In the genomic region with DNA sequence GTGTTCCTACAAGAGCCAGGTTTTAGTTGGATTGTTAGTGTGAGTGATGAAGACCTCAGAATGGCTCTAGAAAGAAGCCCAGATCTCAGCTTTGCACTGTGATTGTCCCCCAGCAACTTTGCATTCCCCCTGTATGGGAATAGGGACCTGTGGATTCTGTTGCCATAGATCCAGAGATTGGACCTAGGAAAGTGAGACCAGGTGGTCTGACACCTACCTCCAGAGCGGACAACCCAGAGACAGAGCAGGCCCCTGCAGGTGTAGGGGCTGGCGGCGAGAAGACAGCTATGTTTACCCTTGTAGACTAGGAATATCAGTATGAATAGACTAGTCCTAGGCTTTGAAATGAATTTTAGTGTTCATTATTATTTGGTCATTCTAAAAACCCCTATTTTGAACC, we compare ENCODE assay signal across 12 cellular contexts. TPM values are rescaled to one million over a fixed set of nuclear protein-coding genes. Genes with fewer than 3 reads are reported as not detected.
DNase-seq lines count a peak whose midpoint lies in the region; ATAC-seq, FAIRE-seq and TF ChIP-seq lines count a peak whose summit lies in the region.
"Had no signal": no experiment of that assay in that cellular context is flagged by ENCODE, and none has a peak within 500 bp of the region (broad histone marks: within the 10 kb centered on the region; RNA-seq: fewer than 3 reads in every experiment).

No MANE protein-coding gene starts in this region.

- H3K9me1 ChIP-seq in IMR-90 (ENCODE audit: insufficient read depth, low read length) = peaks cover 26% of the 10 kb centered on the region

- no peak overlapping the region for H3K4me3 ChIP-seq in CD4-positive, alpha-beta memory T cell (ENCODE audit: low read length in 2 of 2)
- H3K4me3 ChIP-seq in IMR-90 (ENCODE audit: insufficient read depth, low read depth, low read length) (no peak overlapping the region), colonic mucosa (no peak overlapping the region), sigmoid colon (no peak overlapping the region)

- CTCF ChIA-PET in CD4-positive, alpha-beta memory T cell (lab: Charles Lee; ENCODE audit: partially characterized antibody) = interaction anchor here (1.1 to 6.5 kb wide), 7 partner anchors 9 to 50 kb away, joined by 3 to 48 read pairs (median 8); no protein-coding TSS in a partner anchor
- CTCF ChIA-PET in IMR-90 (lab: Yijun Ruan, JAX) = interaction anchor here (0.9 to 1.0 kb wide), 2 partner anchors 10 kb away, joined by 3 to 4 read pairs; no protein-coding TSS in a partner anchor
- CTCF ChIA-PET in Calu3 (lab: Charles Lee) = no interaction called here

- H2BK5ac ChIP-seq in IMR-90 (ENCODE audit: low read depth, low read length, poor library complexity, severe bottlenecking) = peak overlapping the region; percentile 57

- no peak overlapping the region for H2AFZ ChIP-seq in IMR-90 (replicated peaks; ENCODE audit: low read length, poor library complexity)

- peak overlapping the region in 1 of 2 experiments; percentile 49; a peak in 2 of 4 replicates for H4K8ac ChIP-seq in IMR-90 (ENCODE audit: low read depth in 2 of 2, low read length in 2 of 2)

- TF ChIP-seq POLR2A in IMR-90 (IDR thresholded peaks at IDR 0.05; ENCODE audit: low read depth, low read length) = no peak
- no peak for TF ChIP-seq POLR2A in sigmoid colon (IDR thresholded peaks at IDR 0.05)
- TF ChIP-seq POLR2A in GM12891 (IDR thresholded peaks at IDR 0.05; ENCODE audit: low read depth, low read length) = no peak

- DNase-seq in CD4-positive, alpha-beta memory T cell = no peak
- no peak for DNase-seq in IMR-90
- DNase-seq in colonic mucosa = no peak
- DNase-seq in sigmoid colon = no peak
- DNase-seq in pons (ENCODE audit: low spot score) = no peak
- no peak for DNase-seq in GM12891 (ENCODE audit: insufficient read length, low spot score)
- DNase-seq in Calu3 = no peak
- DNase-seq: foreskin keratinocyte had no signal

- H3K4me1 ChIP-seq in CD4-positive, alpha-beta memory T cell (ENCODE audit: insufficient read depth, low read length) = peaks cover 99% of the 10 kb centered on the region
- H3K4me1 ChIP-seq in IMR-90 (ENCODE audit: control insufficient read depth, insufficient read depth, low read length) = peaks cover 28% of the 10 kb centered on the region
- peaks cover 8% of the 10 kb centered on the region for H3K4me1 ChIP-seq in colonic mucosa
- peaks cover 0 to 97% (median 86%) of the 10 kb centered on the region in 4 donors for H3K4me1 ChIP-seq in sigmoid colon

- peak overlapping the region; percentile 83 for H4K5ac ChIP-seq in IMR-90 (ENCODE audit: low read depth, low read length)

- dilution Hi-C loops in IMR-90 (cut with HindIII; ENCODE audit: low sequenced_read_pairs, unreplicated experiment) = no loop called here

- peaks cover 25 to 46% of the 10 kb centered on the region in 2 donors for H3K36me3 Mint-ChIP-seq in CD4-positive, alpha-beta memory T cell
- H3K36me3 Mint-ChIP-seq in Calu3 (ENCODE audit: insufficient read depth, unreplicated experiment) = no peaks in the 10 kb centered on the region
- H3K36me3 Mint-ChIP-seq: brain had no signal

- BruUV-seq in IMR-90 (replicated peaks; lab: Mats Ljungman, UMichigan) (no TSS peak), Calu3 (replicated peaks; lab: Mats Ljungman, UMichigan) (no TSS peak)

- no peak for TF ChIP-seq EP300 in sigmoid colon (IDR thresholded peaks at IDR 0.05)

- H2BK20ac ChIP-seq in IMR-90 (ENCODE audit: low read depth, low read length) = peak overlapping the region; percentile 90

- peak overlapping the region; percentile 43; the same call in 1 of the 2 replicates for H3K4me2 ChIP-seq in IMR-90 (ENCODE audit: low read depth, low read length)

- peak overlapping the region; percentile 89 to 96 (median 92) for H3K27ac Mint-ChIP-seq in CD4-positive, alpha-beta memory T cell
- H3K27ac Mint-ChIP-seq in Calu3 (ENCODE audit: unreplicated experiment) = no peak overlapping the region

- WGBS in IMR-90 (ENCODE audit: extremely low coverage in 2 of 2, insufficient read length in 1 of 2), 2 experiments = no CpG with 5 or more reads among the region's 3 CpGs
- 92 to 95% methylated on average over 3 of the region's 3 CpGs for WGBS in sigmoid colon, 2 donors

- H3K36me3 ChIP-seq in CD4-positive, alpha-beta memory T cell (ENCODE audit: insufficient read depth, low read length) = no peaks in the 10 kb centered on the region
- H3K36me3 ChIP-seq in IMR-90 (ENCODE audit: control insufficient read depth, insufficient read depth, low read length) (no peaks in the 10 kb centered on the region), colonic mucosa (no peaks in the 10 kb centered on the region), sigmoid colon (no peaks in the 10 kb centered on the region)

- no peak for TF ChIP-seq RAD21 in IMR-90 (IDR thresholded peaks at IDR 0.05; ENCODE audit: low read length)

- in situ Hi-C loops in IMR-90 (cut with MboI; ENCODE audit: low sequenced_read_pairs) = no loop called here

- peak overlapping the region; percentile 78 for H4K91ac ChIP-seq in IMR-90 (ENCODE audit: insufficient read depth, low read depth, low read length)

- peak overlapping the region; percentile 66 for H3K14ac ChIP-seq in IMR-90 (replicated peaks; ENCODE audit: low read depth, low read length)

- TF ChIP-seq CTCF in IMR-90 (conservative IDR thresholded peaks at IDR 0.05; ENCODE audit: low read depth, low read length) (no peak), colonic mucosa (IDR thresholded peaks at IDR 0.05) (no peak), sigmoid colon (IDR thresholded peaks at IDR 0.05) (no peak), Calu3 (IDR thresholded peaks at IDR 0.05; ENCODE audit: unreplicated experiment) (no peak)

- H3K23ac ChIP-seq in IMR-90 (ENCODE audit: low read depth, low read length) = peak overlapping the region; percentile 64

- no peaks in the 10 kb centered on the region; the same call in 1 of the 2 replicates for H4K20me1 ChIP-seq in IMR-90 (ENCODE audit: insufficient read depth, low read length)

- ATAC-seq in IMR-90 (ENCODE audit: low read depth) (no peak), GM19351 (IDR thresholded peaks at IDR 0.05; ENCODE audit: unreplicated experiment) (no peak)

- no peaks in the 10 kb centered on the region for H3K27me3 Mint-ChIP-seq in CD4-positive, alpha-beta memory T cell
- H3K27me3 Mint-ChIP-seq in Calu3 (ENCODE audit: unreplicated experiment) = no peaks in the 10 kb centered on the region

- H3K27ac ChIP-seq in CD4-positive, alpha-beta memory T cell (ENCODE audit: low read depth, low read length) = peak overlapping the region; percentile 60
- peak overlapping the region; percentile 52 for H3K27ac ChIP-seq in IMR-90 (ENCODE audit: insufficient read depth, low read length)
- peak overlapping the region; percentile 60 for H3K27ac ChIP-seq in colonic mucosa
- H3K27ac ChIP-seq in sigmoid colon = peak overlapping the region; percentile 77 to 87 (median 80)
- H3K27ac ChIP-seq: foreskin keratinocyte had no signal

- H3K18ac ChIP-seq in IMR-90 (ENCODE audit: low read depth, low read length) = peak overlapping the region; percentile 77

- peak overlapping the region; percentile 59; the same call in 2 of the 3 replicates for H2BK15ac ChIP-seq in IMR-90 (ENCODE audit: low read depth, low read length)

- H3K4me3 Mint-ChIP-seq in CD4-positive, alpha-beta memory T cell = peak overlapping the region in 7 of 8 donors; percentile 57 to 85 (median 72)
- no peak overlapping the region for H3K4me3 Mint-ChIP-seq in Calu3 (ENCODE audit: low read depth, unreplicated experiment)
- H3K4me3 Mint-ChIP-seq: brain had no signal

- peak overlapping the region; percentile 84 for H2BK120ac ChIP-seq in IMR-90 (ENCODE audit: low read depth, low read length)

- no peaks in the 10 kb centered on the region for H3K9me3 ChIP-seq in CD4-positive, alpha-beta memory T cell (ENCODE audit: control insufficient read depth in 1 of 2, low read length in 2 of 2)
- H3K9me3 ChIP-seq in IMR-90 (ENCODE audit: control insufficient read depth, insufficient read depth, low read length) (no peaks in the 10 kb centered on the region), colonic mucosa (no peaks in the 10 kb centered on the region), sigmoid colon (no peaks in the 10 kb centered on the region)

- H3K4me1 Mint-ChIP-seq in CD4-positive, alpha-beta memory T cell = peaks cover 63 to 97% (median 83%) of the 10 kb centered on the region in 4 donors
- peaks cover 8% of the 10 kb centered on the region for H3K4me1 Mint-ChIP-seq in Calu3 (ENCODE audit: low read depth, unreplicated experiment)

- no peaks in the 10 kb centered on the region for H3K9me3 Mint-ChIP-seq in CD4-positive, alpha-beta memory T cell
- H3K9me3 Mint-ChIP-seq in Calu3 (ENCODE audit: low read depth, unreplicated experiment) = no peaks in the 10 kb centered on the region
- H3K9me3 Mint-ChIP-seq: brain had no signal

- no peak for FAIRE-seq in GM12891 (lab: Jason Lieb, UNC)
- FAIRE-seq: HTR-8/SVneo, TTC549 had no signal

- peak overlapping the region; percentile 62 for H2AK5ac ChIP-seq in IMR-90 (ENCODE audit: low read depth, low read length)

- no peaks in the 10 kb centered on the region for H3K27me3 ChIP-seq in CD4-positive, alpha-beta memory T cell (ENCODE audit: insufficient read depth, low read length)
- no peaks in the 10 kb centered on the region for H3K27me3 ChIP-seq in IMR-90 (ENCODE audit: control insufficient read depth, insufficient read depth, low read length)
- H3K27me3 ChIP-seq in colonic mucosa = no peaks in the 10 kb centered on the region
- no peaks in the 10 kb centered on the region for H3K27me3 ChIP-seq in sigmoid colon
- H3K27me3 ChIP-seq: foreskin keratinocyte had no signal

- H2AK9ac ChIP-seq in IMR-90 (replicated peaks; ENCODE audit: low read depth, low read length, poor library complexity) = no peak overlapping the region

- POLR2A ChIA-PET in CD4-positive, alpha-beta memory T cell (lab: Charles Lee; ENCODE audit: partially characterized antibody) = interaction anchor here (1.4 to 19.7 kb wide), 11 partner anchors 9 to 120 kb away, joined by 5 to 494 read pairs (median 39); a partner anchor contains a TSS
- POLR2A ChIA-PET in IMR-90 (lab: Charles Lee; ENCODE audit: unreplicated experiment) = interaction anchor here (1.0 kb wide), 1 partner anchor 10 kb away, joined by 3 read pairs; no protein-coding TSS in a partner anchor

- intact Hi-C loops in CD4-positive, alpha-beta memory T cell (cut with micrococcal nuclease) = loop anchor here (1.0 to 2.0 kb wide), 2 partner anchors 10 to 16 kb away; no protein-coding TSS in a partner anchor
- intact Hi-C loops in IMR-90 (cut with micrococcal nuclease) = no loop called here
- intact Hi-C loops in colonic mucosa (cut with DNase I) = no loop called here
- intact Hi-C loops in sigmoid colon (cut with DNase I) = loop anchor here (2.0 to 5.0 kb wide), 2 partner anchors 14 to 35 kb away; no protein-coding TSS in a partner anchor
- intact Hi-C loops in Calu3 (cut with micrococcal nuclease; ENCODE audit: unreplicated experiment) = no loop called here

- H3K79me1 ChIP-seq in IMR-90 (ENCODE audit: low read depth in 1 of 2, low read length in 2 of 2) = peaks cover 9 to 42% of the 10 kb centered on the region in 2 experiments

- peak overlapping the region; percentile 87 for H3K4ac ChIP-seq in IMR-90 (ENCODE audit: low read depth, low read length)

- H3K56ac ChIP-seq in IMR-90 (ENCODE audit: extremely low read depth, insufficient read depth, low read length) = 0 out of 2 replicates have a peak overlapping the region, but pooled peaks have one; percentile 36

- H3K9ac ChIP-seq in IMR-90 (ENCODE audit: low read depth, low read length) (no peak overlapping the region), colonic mucosa (ENCODE audit: low read depth in 2 of 2, low read length in 2 of 2) (peak overlapping the region in 1 of 2 donors; percentile 51)

RNA-seq across cellular contexts. Expression of a gene that starts 53.6 kb away (rescaled TPM):
- total RNA-seq in CD4-positive, alpha-beta memory T cell = 100 to 1,000 TPM; 192 to 202 TPM
- polyA plus RNA-seq in CD4-positive, alpha-beta memory T cell = 100 to 1,000 TPM; 192 to 237 TPM
- 6.9 and 11.1 TPM in 2 replicates for total RNA-seq in IMR-90 (2012; rRNA removed)
- polyA plus RNA-seq in IMR-90 (2012; rRNA removed) = 16.5 and 18.9 TPM in 2 replicates
- 13.2 and 15.9 TPM in 2 replicates for polyA plus RNA-seq in IMR-90 (2012; cell fraction: cytosol; rRNA removed)
- 25.7 and 30.6 TPM in 2 replicates for polyA plus RNA-seq in IMR-90 (2012; cell fraction: nucleus; rRNA removed; ENCODE audit: low replicate concordance)
- 10 to 100 TPM; 59.7 to 87.8 TPM for total RNA-seq in colonic mucosa
- total RNA-seq in sigmoid colon = 100 to 1,000 TPM in 1 of 4 donors, 10 to 100 TPM in 3; 15.3 to 124 (median 22.7) TPM
- 100 to 1,000 TPM in 1 of 3 donors, 10 to 100 TPM in 2; 37.2 to 169 (median 70.5) TPM for polyA plus RNA-seq in sigmoid colon
- polyA plus RNA-seq in GM12891 (2012; ENCODE audit: low read depth, missing spikeins) = 30.8 TPM
- total RNA-seq in Calu3 (2022) = 64.0 and 82.4 TPM in 2 replicates

Comparison
In these comparisons a context has a peak if more than half of its experiments do, and no peak if none do; other contexts are left out.
1. intact Hi-C loops: an anchor here in CD4-positive, alpha-beta memory T cell (1.0 to 2.0 kb wide) and sigmoid colon (2.0 to 5.0 kb wide); none called in IMR-90, colonic mucosa and Calu3.